Comparison of ENCODE assay signal across 36 cellular contexts in genomic region chr12:132967736-132968135, GRCh38.
"Had no signal": no experiment of that assay in that cellular context is flagged by ENCODE, and none has a peak within 500 bp of the region (broad histone marks: within the 10 kb centered on the region; RNA-seq: fewer than 3 reads in every experiment).

No MANE protein-coding gene starts in this region.

- H3K4me1 ChIP-seq: ascending aorta had no signal

- H3K4me3 ChIP-seq: ascending aorta, cardiac muscle cell had no signal

- FAIRE-seq: TTC549 had no signal

- H3K27me3 Mint-ChIP-seq: activated B cell treated with CpG ODN at 0.5 μM for 24 hours; activated CD4-positive, alpha-beta memory T cell treated with anti-CD3 and anti-CD28 coated beads, Interleukin-2, amount 10 ng/mL, durations not matched to agents 7 days and 5 days; activated CD4-positive, alpha-beta T cell treated with anti-CD3 and anti-CD28 coated beads, Interleukin-2, amount 10 ng/mL, durations not matched to agents 24 days and 14 days; activated CD8-positive, alpha-beta memory T cell treated with anti-CD3 and anti-CD28 coated beads, Interleukin-2, amount 10 ng/mL, durations not matched to agents 7 days and 5 days; activated naive CD4-positive, alpha-beta T cell treated with anti-CD3 and anti-CD28 coated beads, Interleukin-2, amount 10 ng/mL, durations not matched to agents 7 days and 5 days; activated naive CD4-positive, alpha-beta T cell treated with anti-CD3 and anti-CD28 coated beads, Interleukin-2, amount 50 U/mL, for 24 hours; activated naive CD8-positive, alpha-beta T cell; activated naive CD8-positive, alpha-beta T cell treated with anti-CD3 and anti-CD28 coated beads, Interleukin-2, amount 10 ng/mL, durations not matched to agents 7 days and 5 days; activated T-cell treated with anti-CD3 and anti-CD28 coated beads, Interleukin-2, amount 50 U/mL, for 24 hours had no signal

- H3K36me3 ChIP-seq: cardiac muscle cell had no signal

- H3K4me3 Mint-ChIP-seq: activated B cell treated with CpG ODN at 0.5 μM for 24 hours; activated CD4-positive, alpha-beta memory T cell treated with anti-CD3 and anti-CD28 coated beads, Interleukin-2, amount 10 ng/mL, durations not matched to agents 7 days and 5 days; activated CD4-positive, alpha-beta T cell treated with anti-CD3 and anti-CD28 coated beads, Interleukin-2, amount 10 ng/mL, durations not matched to agents 24 days and 14 days; activated CD8-positive, alpha-beta memory T cell treated with anti-CD3 and anti-CD28 coated beads, Interleukin-2, amount 10 ng/mL, durations not matched to agents 7 days and 5 days; activated CD8-positive, alpha-beta T cell treated with anti-CD3 and anti-CD28 coated beads, Interleukin-2, amount 10 ng/mL, durations not matched to agents 7 days and 5 days; activated naive CD4-positive, alpha-beta T cell treated with anti-CD3 and anti-CD28 coated beads, Interleukin-2, amount 10 ng/mL, durations not matched to agents 7 days and 5 days; activated naive CD4-positive, alpha-beta T cell treated with anti-CD3 and anti-CD28 coated beads, Interleukin-2, amount 50 U/mL, for 24 hours; activated naive CD8-positive, alpha-beta T cell; activated naive CD8-positive, alpha-beta T cell treated with anti-CD3 and anti-CD28 coated beads, Interleukin-2, amount 10 ng/mL, durations not matched to agents 7 days and 5 days; activated naive CD8-positive, alpha-beta T cell treated with anti-CD3 and anti-CD28 coated beads, Interleukin-2, amount 50 U/mL, for 24 hours; activated T-cell treated with anti-CD3 and anti-CD28 coated beads, Interleukin-2, amount 50 U/mL, for 24 hours; brain; T-helper 1 cell treated with Interleukin-12 subunit alpha and Interleukin-12 subunit beta and Interleukin-4 antibody, amounts not matched to agents 30 μg/mL and 1 μg/mL, for 36 hours; T-helper 2 cell treated with Interferon-gamma antibody and Interleukin-4, amounts not matched to agents 5 μg/mL and 100 μg/mL, for 36 hours had no signal

- DNase-seq: activated B cell treated with CpG ODN at 0.5 μM for 24 hours; activated CD4-positive, alpha-beta memory T cell treated with anti-CD3 and anti-CD28 coated beads, Interleukin-2, amount 10 ng/mL, durations not matched to agents 7 days and 5 days; activated CD4-positive, alpha-beta T cell treated with anti-CD3 and anti-CD28 coated beads for 4 hours; activated CD4-positive, alpha-beta T cell treated with anti-CD3 and anti-CD28 coated beads, Interleukin-2, amount 10 ng/mL, durations not matched to agents 24 days and 14 days; activated CD4-positive, alpha-beta T cell treated with anti-CD3 and anti-CD28 coated beads, Interleukin-2, amount 50 U/mL, for 1 hour; activated CD4-positive, alpha-beta T cell treated with anti-CD3 and anti-CD28 coated beads, Interleukin-2, amount 50 U/mL, for 4 hours; activated CD4-positive, CD25-positive, alpha-beta regulatory T cell treated with anti-CD3 and anti-CD28 coated beads, Interleukin-2, amount 50 U/mL, for 72 hours; activated CD8-positive, alpha-beta memory T cell treated with anti-CD3 and anti-CD28 coated beads for 24 hours; activated CD8-positive, alpha-beta memory T cell treated with anti-CD3 and anti-CD28 coated beads, Interleukin-2, amount 10 ng/mL, durations not matched to agents 7 days and 5 days; activated CD8-positive, alpha-beta memory T cell treated with anti-CD3 and anti-CD28 coated beads, Interleukin-2, amount 50 U/mL, for 48 hours; activated CD8-positive, alpha-beta T cell treated with anti-CD3 and anti-CD28 coated beads, Interleukin-2, amount 10 ng/mL, durations not matched to agents 7 days and 5 days; activated effector memory CD4-positive, alpha-beta T cell treated with Interleukin-2 at 50 U/mL for 16 hours; activated gamma-delta T cell; activated naive CD4-positive, alpha-beta T cell treated with anti-CD3 and anti-CD28 coated beads, Interleukin-2, amount 10 ng/mL, durations not matched to agents 7 days and 5 days; activated naive CD4-positive, alpha-beta T cell treated with Interleukin-2 at 50 U/mL for 16 hours; activated naive CD8-positive, alpha-beta T cell treated with anti-CD3 and anti-CD28 coated beads, Interleukin-2, amount 10 ng/mL, durations not matched to agents 7 days and 5 days; activated naive CD8-positive, alpha-beta T cell treated with anti-CD3 and anti-CD28 coated beads, Interleukin-2, amount 50 U/mL, for 24 hours; activated T-cell treated with anti-CD3 and anti-CD28 coated beads, Interleukin-2, amount 50 U/mL, for 24 hours; activated T-cell treated with anti-CD3 and anti-CD28 coated beads, Interleukin-2, amount 50 U/mL, for 48 hours; amygdala; anterior cingulate cortex; central memory CD4-positive, alpha-beta T cell; SW 1271; T-helper 1 cell; T-helper 2 cell; T-helper 9 cell had no signal

- H3K27ac Mint-ChIP-seq: activated B cell treated with CpG ODN at 0.5 μM for 24 hours; activated CD4-positive, alpha-beta memory T cell treated with anti-CD3 and anti-CD28 coated beads, Interleukin-2, amount 10 ng/mL, durations not matched to agents 7 days and 5 days; activated CD4-positive, alpha-beta T cell treated with anti-CD3 and anti-CD28 coated beads, Interleukin-2, amount 10 ng/mL, durations not matched to agents 24 days and 14 days; activated CD8-positive, alpha-beta memory T cell treated with anti-CD3 and anti-CD28 coated beads, Interleukin-2, amount 10 ng/mL, durations not matched to agents 7 days and 5 days; activated CD8-positive, alpha-beta T cell treated with anti-CD3 and anti-CD28 coated beads, Interleukin-2, amount 10 ng/mL, durations not matched to agents 7 days and 5 days; activated naive CD4-positive, alpha-beta T cell treated with anti-CD3 and anti-CD28 coated beads, Interleukin-2, amount 10 ng/mL, durations not matched to agents 7 days and 5 days; activated naive CD4-positive, alpha-beta T cell treated with anti-CD3 and anti-CD28 coated beads, Interleukin-2, amount 50 U/mL, for 24 hours; activated naive CD8-positive, alpha-beta T cell; activated naive CD8-positive, alpha-beta T cell treated with anti-CD3 and anti-CD28 coated beads, Interleukin-2, amount 10 ng/mL, durations not matched to agents 7 days and 5 days; activated naive CD8-positive, alpha-beta T cell treated with anti-CD3 and anti-CD28 coated beads, Interleukin-2, amount 50 U/mL, for 24 hours; activated T-cell treated with anti-CD3 and anti-CD28 coated beads, Interleukin-2, amount 50 U/mL, for 24 hours; activated T-helper 2 cell treated with anti-CD3 and anti-CD28 coated beads, Interferon-gamma antibody, Interleukin-2, Interleukin-4, amounts not matched to agents 10 μg/mL and 5 μg/mL and 100 μg/mL, durations not matched to agents 14 hours and 24 hours and 36 hours; brain; T-helper 1 cell treated with Interleukin-12 subunit alpha and Interleukin-12 subunit beta and Interleukin-4 antibody, amounts not matched to agents 30 μg/mL and 1 μg/mL, for 36 hours; T-helper 2 cell treated with Interferon-gamma antibody and Interleukin-4, amounts not matched to agents 5 μg/mL and 100 μg/mL, for 36 hours had no signal

- ATAC-seq: activated CD8-positive, alpha-beta memory T cell treated with anti-CD3 and anti-CD28 coated beads, Interleukin-2, amount 10 ng/mL, durations not matched to agents 7 days and 5 days; activated CD8-positive, alpha-beta T cell treated with anti-CD3 and anti-CD28 coated beads, Interleukin-2, amount 10 ng/mL, durations not matched to agents 7 days and 5 days; activated naive CD8-positive, alpha-beta T cell treated with anti-CD3 and anti-CD28 coated beads, Interleukin-2, amount 50 U/mL, for 24 hours had no signal

- H3K4me1 Mint-ChIP-seq: activated B cell treated with CpG ODN at 0.5 μM for 24 hours; activated CD4-positive, alpha-beta memory T cell treated with anti-CD3 and anti-CD28 coated beads, Interleukin-2, amount 10 ng/mL, durations not matched to agents 7 days and 5 days; activated CD4-positive, alpha-beta T cell treated with anti-CD3 and anti-CD28 coated beads, Interleukin-2, amount 10 ng/mL, durations not matched to agents 24 days and 14 days; activated CD8-positive, alpha-beta memory T cell treated with anti-CD3 and anti-CD28 coated beads, Interleukin-2, amount 10 ng/mL, durations not matched to agents 7 days and 5 days; activated naive CD4-positive, alpha-beta T cell treated with anti-CD3 and anti-CD28 coated beads, Interleukin-2, amount 10 ng/mL, durations not matched to agents 7 days and 5 days; activated naive CD4-positive, alpha-beta T cell treated with anti-CD3 and anti-CD28 coated beads, Interleukin-2, amount 50 U/mL, for 24 hours; activated naive CD8-positive, alpha-beta T cell treated with anti-CD3 and anti-CD28 coated beads, Interleukin-2, amount 10 ng/mL, durations not matched to agents 7 days and 5 days; activated naive CD8-positive, alpha-beta T cell treated with anti-CD3 and anti-CD28 coated beads, Interleukin-2, amount 50 U/mL, for 24 hours; brain had no signal

- H3K27me3 ChIP-seq: ascending aorta, cardiac muscle cell had no signal

- H3K27ac ChIP-seq: ascending aorta, cardiac muscle cell, VCaP had no signal
